ENCODE assay signal across 1 cellular context in the genomic region with DNA sequence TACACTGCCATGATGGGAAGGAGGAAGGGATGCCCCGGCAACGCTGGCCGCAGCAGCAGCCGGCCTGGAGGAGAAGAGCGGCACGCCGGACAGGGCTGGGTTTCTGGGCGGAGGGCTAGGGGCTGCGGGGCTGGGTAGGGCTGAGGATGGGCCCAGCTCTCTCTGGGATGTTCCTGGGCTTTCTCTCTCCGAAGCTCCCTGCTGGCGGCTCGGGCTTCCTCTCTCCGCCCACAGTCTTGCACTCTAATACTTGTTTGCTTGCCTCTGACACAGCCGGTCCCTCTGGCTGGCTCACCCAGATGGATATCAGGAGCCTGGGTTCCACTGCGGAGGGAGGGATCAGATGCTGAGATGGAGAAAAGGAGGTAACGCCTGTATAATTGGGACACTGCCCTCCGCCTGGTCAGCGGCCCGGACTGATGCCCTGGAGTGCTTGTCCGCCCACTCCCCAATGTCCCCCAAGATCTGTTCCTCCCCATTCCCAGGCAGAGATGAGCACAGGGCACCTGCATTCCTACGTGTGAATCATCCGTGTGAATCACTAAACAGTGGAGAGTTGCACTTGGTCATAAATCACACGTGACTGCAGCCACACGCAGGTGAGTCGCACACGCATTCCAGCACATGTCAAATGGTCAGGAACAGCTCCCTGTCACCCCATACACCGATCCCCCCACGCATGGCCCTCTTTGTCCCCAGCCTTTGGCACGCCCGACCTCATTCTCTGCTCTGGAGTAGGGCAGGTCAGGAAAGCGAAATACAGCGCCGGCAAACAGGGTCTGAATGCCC.
TF ChIP-seq lines count a peak whose summit lies in the region.

Gene ALOXE3, minus strand, starts transcription at position 535 of the 789 bp plus-strand sequence. Its CDS starts 524 bp downstream, at position 11.

TF ChIP-seq in A549, 52 proteins besides CTCF, POLR2A, EP300 and RAD21 (continued from another document):
- TF ChIP-seq, protein P1, sequence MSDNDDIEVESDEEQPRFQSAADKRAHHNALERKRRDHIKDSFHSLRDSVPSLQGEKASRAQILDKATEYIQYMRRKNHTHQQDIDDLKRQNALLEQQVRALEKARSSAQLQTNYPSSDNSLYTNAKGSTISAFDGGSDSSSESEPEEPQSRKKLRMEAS (IDR thresholded peaks at IDR 0.05), result peak; percentile 89
- peak; percentile 63 for TF ChIP-seq FOSL2 (IDR thresholded peaks at IDR 0.05)
- peak; percentile 92 for TF ChIP-seq FOSL2 (CRISPR knock-in tag; IDR thresholded peaks at IDR 0.05)
- TF ChIP-seq RARB (CRISPR knock-in tag; IDR thresholded peaks at IDR 0.05), result no peak
- TF ChIP-seq ZC3H11A (IDR thresholded peaks at IDR 0.05), result no peak
- TF ChIP-seq, protein P2, sequence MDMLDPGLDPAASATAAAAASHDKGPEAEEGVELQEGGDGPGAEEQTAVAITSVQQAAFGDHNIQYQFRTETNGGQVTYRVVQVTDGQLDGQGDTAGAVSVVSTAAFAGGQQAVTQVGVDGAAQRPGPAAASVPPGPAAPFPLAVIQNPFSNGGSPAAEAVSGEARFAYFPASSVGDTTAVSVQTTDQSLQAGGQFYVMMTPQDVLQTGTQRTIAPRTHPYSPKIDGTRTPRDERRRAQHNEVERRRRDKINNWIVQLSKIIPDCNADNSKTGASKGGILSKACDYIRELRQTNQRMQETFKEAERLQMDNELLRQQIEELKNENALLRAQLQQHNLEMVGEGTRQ (IDR thresholded peaks at IDR 0.05), result peak; percentile 85
